In genomic region chr3:191246034-191246433, GRCh38 we compare ENCODE assay signal across 9 cellular contexts. TPM values are rescaled to one million over a fixed set of nuclear protein-coding genes. Genes with fewer than 3 reads are reported as not detected.
DNase-seq lines count a peak whose midpoint lies in the region; ATAC-seq and TF ChIP-seq lines count a peak whose summit lies in the region.
"Not testable (repeated sequence)": the region's sequence is repeated elsewhere in the genome, so short reads cannot be mapped to it uniquely, and the experiment has no call there.
"Had no signal": no experiment of that assay in that cellular context is flagged by ENCODE, and none has a peak within 500 bp of the region (broad histone marks: within the 10 kb centered on the region; RNA-seq: fewer than 3 reads in every experiment).

No MANE protein-coding gene starts in this region.

- not testable (repeated sequence) for TF ChIP-seq CTCF in Caco-2 (IDR thresholded peaks at IDR 0.05; ENCODE audit: insufficient read depth in 1 of 2, low read depth in 1 of 2, low read length in 1 of 2, severe bottlenecking in 1 of 2, unreplicated experiment in 1 of 2); mucosa of descending colon (IDR thresholded peaks at IDR 0.05)

- POLR2A ChIA-PET in Caco-2 (lab: Charles Lee): not testable (repeated sequence)

- not testable (repeated sequence) for H3K27me3 Mint-ChIP-seq in Caco-2 (ENCODE audit: insufficient read depth, unreplicated experiment)

- CTCF ChIA-PET in Caco-2 (lab: Charles Lee): not testable (repeated sequence)

- not testable (repeated sequence) for H3K9me3 Mint-ChIP-seq in Caco-2 (ENCODE audit: unreplicated experiment)

- H3K4me3 Mint-ChIP-seq in Caco-2 (ENCODE audit: unreplicated experiment): not testable (repeated sequence)

- not testable (repeated sequence) for H3K4me3 ChIP-seq in Caco-2 (ENCODE audit: low read depth, low read length); mucosa of descending colon

- H3K9me3 ChIP-seq in Caco-2, mucosa of descending colon: not testable (repeated sequence)

- not testable (repeated sequence) for H3K36me3 Mint-ChIP-seq in Caco-2 (ENCODE audit: insufficient read depth, unreplicated experiment)

- ATAC-seq in GM18868 (IDR thresholded peaks at IDR 0.05; ENCODE audit: unreplicated experiment) (peak; percentile 88), GM21447 (IDR thresholded peaks at IDR 0.05; ENCODE audit: unreplicated experiment) (peak; percentile 74), HG02884 (IDR thresholded peaks at IDR 0.05; ENCODE audit: unreplicated experiment) (peak; percentile 66), HG03439 (IDR thresholded peaks at IDR 0.05; ENCODE audit: unreplicated experiment) (peak; percentile 55), mucosa of descending colon (peak; percentile 64)

- intact Hi-C loops in Caco-2 (cut with micrococcal nuclease; ENCODE audit: unreplicated experiment): not testable (repeated sequence)
- intact Hi-C loops in mucosa of descending colon (cut with DNase I, micrococcal nuclease): loop anchor here in 1 of 2 donors (10.0 kb wide), 1 partner anchor 169 kb away; no protein-coding TSS in a partner anchor

- H3K4me1 ChIP-seq in Caco-2; mucosa of descending colon (ENCODE audit: low read depth): not testable (repeated sequence)

- not testable (repeated sequence) for H3K4me1 Mint-ChIP-seq in Caco-2 (ENCODE audit: low read depth, unreplicated experiment)

- H3K27ac Mint-ChIP-seq in Caco-2 (ENCODE audit: unreplicated experiment): peak overlapping the region; percentile 17

- DNase-seq in Caco-2: not testable (repeated sequence)
- DNase-seq in NOMO-1 treated with DMSO at 0.1 percent for 48 hours (lab: John Stamatoyannopoulos, UW; ENCODE audit: unreplicated experiment): peak; percentile 100
- peak; percentile 25 for DNase-seq in central memory CD4-positive, alpha-beta T cell
- DNase-seq in mucosa of descending colon: peak in 1 of 3 donors; percentile 26

- H3K27me3 ChIP-seq in Caco-2 (replicated peaks; ENCODE audit: control insufficient read depth, insufficient read depth, low read length): not testable (repeated sequence)

- not testable (repeated sequence) for BruUV-seq in Caco-2 (replicated peaks; lab: Mats Ljungman, UMichigan)

- H3K36me3 ChIP-seq in Caco-2 (ENCODE audit: control insufficient read depth, insufficient read depth, low read length); mucosa of descending colon (ENCODE audit: low read depth): not testable (repeated sequence)

RNA-seq across cellular contexts. Expression of gene OSTN, which starts 47.0 kb away (rescaled TPM):
- total RNA-seq in Caco-2 (2022): not detected in 2 replicates
- not detected for total RNA-seq in mucosa of descending colon
- total RNA-seq: natural killer cell had no signal
